Comparison of ENCODE assay signal across 21 cellular contexts in the genomic region with DNA sequence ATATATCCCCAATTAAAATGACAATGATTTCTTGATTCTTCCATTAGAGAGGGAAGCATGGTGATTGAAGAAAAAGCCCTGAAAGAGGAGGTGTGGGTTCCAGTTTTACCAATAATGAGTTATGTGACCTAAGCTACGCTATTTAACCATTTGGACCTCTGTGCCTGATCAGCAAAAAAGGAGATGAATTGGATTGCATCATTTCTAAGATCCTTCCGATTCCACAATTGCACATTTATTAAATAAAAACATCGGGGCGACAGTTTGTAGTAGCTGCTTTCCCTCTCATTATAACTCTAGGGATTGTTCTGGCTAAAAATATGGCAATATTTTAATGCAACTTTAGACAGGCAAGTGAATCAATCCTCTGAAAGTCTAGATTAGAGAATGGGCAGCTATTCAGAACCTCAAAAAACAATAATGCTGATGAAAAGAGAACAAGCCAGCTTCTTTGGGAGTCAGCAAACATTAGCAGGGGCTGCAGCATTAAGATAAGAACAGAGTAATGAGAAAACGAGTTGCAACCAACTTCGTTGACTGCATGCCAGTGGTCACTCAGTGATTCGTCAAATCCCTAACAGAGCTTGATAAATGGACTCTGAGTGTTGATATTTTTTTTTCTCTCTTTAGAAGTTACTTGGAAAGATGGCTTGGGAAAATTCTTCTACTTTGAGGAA.
DNase-seq lines count a peak whose midpoint lies in the region; FAIRE-seq and TF ChIP-seq lines count a peak whose summit lies in the region.
"Had no signal": no experiment of that assay in that cellular context is flagged by ENCODE, and none has a peak within 500 bp of the region (broad histone marks: within the 10 kb centered on the region; RNA-seq: fewer than 3 reads in every experiment).

No MANE protein-coding gene starts in this region.

- no peak overlapping the region for H3K9ac ChIP-seq in astrocyte (ENCODE audit: low read length)

- H3K27ac ChIP-seq in astrocyte (ENCODE audit: low read depth, low read length) (no peak overlapping the region), small intestine (ENCODE audit: low read depth in 1 of 2, low read length in 1 of 2) (no peak overlapping the region)
- H3K27ac ChIP-seq: HL-60, SJSA1 had no signal

- no peaks in the 10 kb centered on the region for H3K9me3 Mint-ChIP-seq in astrocyte (ENCODE audit: unreplicated experiment)
- H3K9me3 Mint-ChIP-seq: CD8-positive, alpha-beta memory T cell; HFFc6; IgD-negative memory B cell had no signal

- peak; percentile 84 for DNase-seq in OCI-M1 (lab: John Stamatoyannopoulos, UW)
- DNase-seq in astrocyte (ENCODE audit: low read depth): peak; percentile 42
- peak; percentile 20 for DNase-seq in kidney glomerular epithelial cell (lab: John Stamatoyannopoulos, UW)
- DNase-seq in retinal pigment epithelial cell (ENCODE audit: low read depth): peak; percentile 34
- DNase-seq in stimulated activated CD4-positive, alpha-beta T cell treated with anti-CD3 and anti-CD28 coated beads, Interleukin-4, amount 100 ng/mL, for 1 hour: no peak
- no peak for DNase-seq in NCI-H2171 treated with DMSO at 0.1 percent for 48 hours (lab: John Stamatoyannopoulos, UW)
- DNase-seq in small intestine: no peak
- no peak for DNase-seq in middle frontal gyrus (ENCODE audit: extremely low spot score, low spot score)
- DNase-seq: ACHN; C1 segment of cervical spinal cord; CD8-positive, alpha-beta memory T cell; DMS53; H7; HFFc6; Kasumi-1; NCI-H1105; NCI-H2081 treated with DMSO at 0.1 percent for 48 hours; NCI-H524 treated with DMSO at 0.1 percent for 48 hours had no signal

- H3K4me2 ChIP-seq in astrocyte (ENCODE audit: low read length): no peak overlapping the region

- FAIRE-seq in astrocyte (lab: Jason Lieb, UNC) (no peak), small intestine (lab: Jason Lieb, UNC) (no peak)

- H3K4me1 ChIP-seq in astrocyte (ENCODE audit: insufficient read depth, low read length): no peaks in the 10 kb centered on the region
- no peaks in the 10 kb centered on the region for H3K4me1 ChIP-seq in small intestine (ENCODE audit: control insufficient read depth in 2 of 2, insufficient read depth in 1 of 2, low read depth in 1 of 2, low read length in 1 of 2)
- H3K4me1 ChIP-seq: SJSA1 had no signal

- H3K9me3 ChIP-seq in astrocyte (ENCODE audit: insufficient read depth, low read depth, low read length) (no peaks in the 10 kb centered on the region), small intestine (ENCODE audit: control insufficient read depth, low read depth) (no peaks in the 10 kb centered on the region)
- H3K9me3 ChIP-seq: SJSA1 had no signal

- TF ChIP-seq CTCF in astrocyte (IDR thresholded peaks at IDR 0.05; ENCODE audit: insufficient read depth, low read depth, low read length) (no peak), retinal pigment epithelial cell (conservative IDR thresholded peaks at IDR 0.05; ENCODE audit: low read depth, low read length) (no peak)

- no peak overlapping the region for H3K4me3 Mint-ChIP-seq in astrocyte (ENCODE audit: unreplicated experiment)
- H3K4me3 Mint-ChIP-seq: CD8-positive, alpha-beta memory T cell; HFFc6; IgD-negative memory B cell had no signal

- no peaks in the 10 kb centered on the region for H3K4me1 Mint-ChIP-seq in astrocyte (ENCODE audit: low read depth, unreplicated experiment)
- H3K4me1 Mint-ChIP-seq: CD8-positive, alpha-beta memory T cell; IgD-negative memory B cell had no signal

- 75 to 87% (median 82%) methylated on average over 7 of the region's 7 CpGs for WGBS in small intestine, 3 donors

- no peaks in the 10 kb centered on the region for H3K79me2 ChIP-seq in astrocyte (ENCODE audit: insufficient read depth, low read length)

- H4K20me1 ChIP-seq in astrocyte (ENCODE audit: insufficient read depth, low read length): no peaks in the 10 kb centered on the region

- no peaks in the 10 kb centered on the region for H3K36me3 Mint-ChIP-seq in astrocyte (ENCODE audit: low read depth, unreplicated experiment)
- H3K36me3 Mint-ChIP-seq: CD8-positive, alpha-beta memory T cell; IgD-negative memory B cell had no signal

- H3K27me3 Mint-ChIP-seq in astrocyte (ENCODE audit: low read depth, unreplicated experiment): peaks cover 5% of the 10 kb centered on the region

- H3K27ac Mint-ChIP-seq in astrocyte (ENCODE audit: unreplicated experiment): no peak overlapping the region
- H3K27ac Mint-ChIP-seq: CD8-positive, alpha-beta memory T cell; HFFc6; IgD-negative memory B cell had no signal

- H3K27me3 ChIP-seq in astrocyte (ENCODE audit: insufficient read depth, low read length): no peaks in the 10 kb centered on the region
- no peaks in the 10 kb centered on the region for H3K27me3 ChIP-seq in small intestine (ENCODE audit: control insufficient read depth in 2 of 2, insufficient read depth in 2 of 2, low read length in 2 of 2)
- H3K27me3 ChIP-seq: SJSA1 had no signal

- H3K36me3 ChIP-seq in astrocyte (ENCODE audit: insufficient read depth, low read length) (no peaks in the 10 kb centered on the region), small intestine (ENCODE audit: control insufficient read depth in 2 of 2, insufficient read depth in 2 of 2, low read length in 2 of 2) (no peaks in the 10 kb centered on the region)
- H3K36me3 ChIP-seq: SJSA1 had no signal

- no peak overlapping the region for H2AFZ ChIP-seq in astrocyte (ENCODE audit: low read depth, low read length)

- H3K4me3 ChIP-seq in astrocyte (ENCODE audit: insufficient read depth, low read depth, low read length) (no peak overlapping the region), retinal pigment epithelial cell (ENCODE audit: low read length) (no peak overlapping the region), small intestine (ENCODE audit: low read depth in 1 of 2, low read length in 2 of 2) (no peak overlapping the region)
- H3K4me3 ChIP-seq: SJSA1 had no signal

Comparison
In these comparisons a context has a peak if more than half of its experiments do, and no peak if none do; other contexts are left out.
1. DNase-seq: peak in OCI-M1 (single experiment), astrocyte (single experiment), kidney glomerular epithelial cell (single experiment) and retinal pigment epithelial cell (single experiment); none in stimulated activated CD4-positive, alpha-beta T cell treated with anti-CD3 and anti-CD28 coated beads, Interleukin-4, amount 100 ng/mL, for 1 hour (single experiment), NCI-H2171 treated with DMSO at 0.1 percent for 48 hours (single experiment), small intestine (single experiment) and middle frontal gyrus (single experiment).